ENCODE assay signal across 18 cellular contexts in genomic region chr20:39778847-39779641, GRCh38.
A peak's percentile ranks its signal among the peaks of the same experiment; 100 is the strongest.
DNase-seq lines count a peak whose midpoint lies in the region; TF ChIP-seq lines count a peak whose summit lies in the region.
"Had no signal": no experiment of that assay in that cellular context is flagged by ENCODE, and none has a peak within 500 bp of the region (broad histone marks: within the 10 kb centered on the region; RNA-seq: fewer than 3 reads in every experiment).

No MANE protein-coding gene starts in this region.

- no peak overlapping the region for H3K4me2 ChIP-seq in osteoblast (ENCODE audit: insufficient read depth, low read length)
- H3K4me2 ChIP-seq: BLaER1 treated with 17β-estradiol and CSF1 and Interleukin-3, amounts not matched to agents 10 nM and 100 nM had no signal

- no peak for TF ChIP-seq CTCF in endodermal cell (conservative IDR thresholded peaks at IDR 0.05)
- TF ChIP-seq CTCF in osteoblast (IDR thresholded peaks at IDR 0.05; ENCODE audit: extremely low read depth, low read depth, low read length), result peak; percentile 40
- TF ChIP-seq CTCF in HFFc6 (IDR thresholded peaks at IDR 0.05), result no peak

- peak overlapping the region; percentile 78 for H3K27ac ChIP-seq in endodermal cell (ENCODE audit: low read depth, low read length)
- no peak overlapping the region for H3K27ac ChIP-seq in osteoblast (ENCODE audit: low read depth, low read length)
- H3K27ac ChIP-seq: BLaER1 treated with 17β-estradiol and CSF1 and Interleukin-3, amounts not matched to agents 10 nM and 100 nM; vagina had no signal

- peak; percentile 35 for DNase-seq in EH (ENCODE audit: low read depth)
- DNase-seq in NCI-H2227 treated with DMSO at 0.1 percent for 48 hours (lab: John Stamatoyannopoulos, UW), result peak; percentile 51
- peak; percentile 48 for DNase-seq in endodermal cell
- DNase-seq in osteoblast (ENCODE audit: insufficient read length, low spot score, missing footprints), result no peak
- no peak for DNase-seq in MV-4-11 (lab: John Stamatoyannopoulos, UW)
- no peak for DNase-seq in AG20443 (ENCODE audit: low spot score)
- DNase-seq in DMS153 (lab: John Stamatoyannopoulos, UW), result no peak
- DNase-seq in HFFc6, result no peak
- DNase-seq: activated CD8-positive, alpha-beta T cell treated with anti-CD3 and anti-CD28 coated beads for 36 hours; activated naive CD8-positive, alpha-beta T cell treated with anti-CD3 and anti-CD28 coated beads, Interleukin-2, amount 50 U/mL, for 24 hours; cortex of kidney; hippocampal formation; left cardiac atrium; NCI-H2081 treated with DMSO at 0.1 percent for 48 hours; stimulated activated CD4-positive, alpha-beta T cell treated with anti-CD3 and anti-CD28 coated beads, Interleukin-12 subunit alpha, Interleukin-12 subunit beta, amount 100 ng/mL, for 4 hours had no signal

- H3K27me3 ChIP-seq in endodermal cell (ENCODE audit: control insufficient read depth, insufficient read depth, low read length, poor library complexity, severe bottlenecking), result no peaks in the 10 kb centered on the region
- peaks cover 3% of the 10 kb centered on the region for H3K27me3 ChIP-seq in osteoblast (ENCODE audit: insufficient read depth, low read length)
- H3K27me3 ChIP-seq: BLaER1 treated with 17β-estradiol and CSF1 and Interleukin-3, amounts not matched to agents 10 nM and 100 nM; vagina had no signal

- no peaks in the 10 kb centered on the region for H3K79me2 ChIP-seq in osteoblast (ENCODE audit: insufficient read depth, low read length)

- peaks cover 22% of the 10 kb centered on the region for H3K9me3 ChIP-seq in endodermal cell (ENCODE audit: control insufficient read depth, low read length)
- H3K9me3 ChIP-seq in osteoblast (ENCODE audit: low read depth, low read length), result no peaks in the 10 kb centered on the region
- H3K9me3 ChIP-seq: vagina had no signal

- WGBS in endodermal cell (ENCODE audit: insufficient coverage in 1 of 2, insufficient read length in 1 of 2), 2 experiments, result 44 to 81% methylated on average over 2 to 5 of the region's 5 CpGs

- H3K4me3 ChIP-seq in endodermal cell (ENCODE audit: low read length) (no peak overlapping the region), osteoblast (ENCODE audit: insufficient read depth, low read length) (no peak overlapping the region)
- H3K4me3 ChIP-seq: BLaER1 treated with 17β-estradiol and CSF1 and Interleukin-3, amounts not matched to agents 10 nM and 100 nM; vagina had no signal

- H3K27ac Mint-ChIP-seq in endodermal cell (no peak overlapping the region), HFFc6 (no peak overlapping the region)
- H3K27ac Mint-ChIP-seq: activated CD8-positive, alpha-beta T cell treated with anti-CD3 and anti-CD28 coated beads for 36 hours; activated naive CD8-positive, alpha-beta T cell treated with anti-CD3 and anti-CD28 coated beads, Interleukin-2, amount 50 U/mL, for 24 hours; activated T-helper 1 cell treated with anti-CD3 and anti-CD28 coated beads, Interleukin-12 subunit alpha, Interleukin-12 subunit beta, Interleukin-2, Interleukin-4 antibody, amounts not matched to agents 30 ng/mL and 10 ng/mL and 1 ng/mL, durations not matched to agents 14 hours and 24 hours and 36 hours had no signal

- H3K36me3 Mint-ChIP-seq in endodermal cell (ENCODE audit: low read depth), result peaks cover 15% of the 10 kb centered on the region
- no peaks in the 10 kb centered on the region for H3K36me3 Mint-ChIP-seq in HFFc6 (ENCODE audit: low read depth)

- no peaks in the 10 kb centered on the region for H3K36me3 ChIP-seq in endodermal cell (ENCODE audit: control insufficient read depth, insufficient read depth, low read length)
- no peaks in the 10 kb centered on the region for H3K36me3 ChIP-seq in osteoblast (ENCODE audit: insufficient read depth, low read length)
- H3K36me3 ChIP-seq: BLaER1 treated with 17β-estradiol and CSF1 and Interleukin-3, amounts not matched to agents 10 nM and 100 nM; vagina had no signal

- H3K27me3 Mint-ChIP-seq in endodermal cell (ENCODE audit: insufficient read depth) (no peaks in the 10 kb centered on the region), HFFc6 (ENCODE audit: insufficient read depth) (no peaks in the 10 kb centered on the region)
- H3K27me3 Mint-ChIP-seq: activated CD8-positive, alpha-beta T cell treated with anti-CD3 and anti-CD28 coated beads for 36 hours; activated naive CD8-positive, alpha-beta T cell treated with anti-CD3 and anti-CD28 coated beads, Interleukin-2, amount 50 U/mL, for 24 hours had no signal

- H3K4me1 ChIP-seq in endodermal cell (ENCODE audit: control insufficient read depth, insufficient read depth, low read length) (no peaks in the 10 kb centered on the region), osteoblast (ENCODE audit: insufficient read depth, low read length) (peaks cover 7% of the 10 kb centered on the region)

- no peaks in the 10 kb centered on the region for H3K4me1 Mint-ChIP-seq in endodermal cell
- H3K4me1 Mint-ChIP-seq in HFFc6 (ENCODE audit: low read depth), result no peaks in the 10 kb centered on the region
- H3K4me1 Mint-ChIP-seq: activated naive CD8-positive, alpha-beta T cell treated with anti-CD3 and anti-CD28 coated beads, Interleukin-2, amount 50 U/mL, for 24 hours had no signal

- H3K9me3 Mint-ChIP-seq in endodermal cell, result peaks cover 10% of the 10 kb centered on the region
- H3K9me3 Mint-ChIP-seq in HFFc6, result peaks cover 21% of the 10 kb centered on the region
- H3K9me3 Mint-ChIP-seq: activated naive CD8-positive, alpha-beta T cell treated with anti-CD3 and anti-CD28 coated beads, Interleukin-2, amount 50 U/mL, for 24 hours had no signal

- no peak overlapping the region for H2AFZ ChIP-seq in osteoblast (ENCODE audit: low read length)

- no peak overlapping the region for H3K4me3 Mint-ChIP-seq in endodermal cell
- no peak overlapping the region for H3K4me3 Mint-ChIP-seq in HFFc6
- H3K4me3 Mint-ChIP-seq: activated CD8-positive, alpha-beta T cell treated with anti-CD3 and anti-CD28 coated beads for 36 hours; activated naive CD8-positive, alpha-beta T cell treated with anti-CD3 and anti-CD28 coated beads, Interleukin-2, amount 50 U/mL, for 24 hours; activated T-helper 1 cell treated with anti-CD3 and anti-CD28 coated beads, Interleukin-12 subunit alpha, Interleukin-12 subunit beta, Interleukin-2, Interleukin-4 antibody, amounts not matched to agents 30 ng/mL and 10 ng/mL and 1 ng/mL, durations not matched to agents 14 hours and 24 hours and 36 hours had no signal

- no peak overlapping the region for H3K9ac ChIP-seq in endodermal cell (ENCODE audit: extremely low read depth, low read length, poor library complexity, severe bottlenecking)
- H3K9ac ChIP-seq: BLaER1 treated with 17β-estradiol and CSF1 and Interleukin-3, amounts not matched to agents 10 nM and 100 nM had no signal

- no peaks in the 10 kb centered on the region for H4K20me1 ChIP-seq in osteoblast (ENCODE audit: insufficient read depth, low read length)
- H4K20me1 ChIP-seq: BLaER1 treated with 17β-estradiol and CSF1 and Interleukin-3, amounts not matched to agents 10 nM and 100 nM had no signal

Comparison
In these comparisons a context has a peak if more than half of its experiments do, and no peak if none do; other contexts are left out.
1. DNase-seq: peak in EH (single experiment), NCI-H2227 treated with DMSO at 0.1 percent for 48 hours (single experiment) and endodermal cell (single experiment); none in osteoblast (single experiment), MV-4-11 (single experiment), AG20443 (single experiment), DMS153 (single experiment) and HFFc6 (single experiment).